ENCODE assay signal across 19 cellular contexts in the genomic region with DNA sequence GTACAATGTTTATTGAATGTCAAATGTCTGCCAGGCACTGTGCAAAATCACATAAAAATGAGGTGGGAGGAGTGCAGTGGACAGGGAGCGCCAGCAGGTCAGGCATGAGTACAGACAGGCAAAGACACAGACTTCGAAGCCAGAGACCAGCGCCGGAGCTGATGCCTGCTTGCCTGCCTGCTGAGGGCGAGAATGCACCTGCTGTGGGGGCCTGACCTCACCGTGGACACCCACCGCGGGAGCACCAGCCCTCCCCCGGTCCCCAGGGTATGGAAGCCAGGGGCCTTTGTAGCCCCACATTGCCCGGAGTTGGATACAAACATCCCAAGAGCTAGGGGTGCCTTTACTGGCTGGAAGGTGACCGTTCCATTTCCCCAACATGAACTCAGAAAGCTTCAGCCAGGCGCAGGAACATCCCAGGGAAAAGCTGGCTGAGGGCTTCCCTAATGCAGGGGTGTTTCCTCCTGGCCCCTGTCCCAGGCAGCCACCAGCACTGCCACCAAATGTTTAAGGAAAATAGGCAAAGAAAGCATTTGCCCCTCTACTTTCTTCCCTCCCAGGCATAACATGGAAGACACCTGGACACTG. TPM values are rescaled to one million over a fixed set of nuclear protein-coding genes. Genes with fewer than 3 reads are reported as not detected.
DNase-seq lines count a peak whose midpoint lies in the region; ATAC-seq and TF ChIP-seq lines count a peak whose summit lies in the region.
"Had no signal": no experiment of that assay in that cellular context is flagged by ENCODE, and none has a peak within 500 bp of the region (broad histone marks: within the 10 kb centered on the region; RNA-seq: fewer than 3 reads in every experiment).

No MANE protein-coding gene starts in this region.

- BruUV-seq in mammary epithelial cell (replicated peaks; lab: Mats Ljungman, UMichigan) (no TSS peak), MCF 10A (replicated peaks; lab: Mats Ljungman, UMichigan) (no TSS peak), Panc1 (replicated peaks; lab: Mats Ljungman, UMichigan) (no TSS peak)

- H3K79me2 ChIP-seq in mammary epithelial cell (ENCODE audit: insufficient read depth, low read length): no peaks in the 10 kb centered on the region

- H3K36me3 Mint-ChIP-seq in MCF 10A (ENCODE audit: insufficient read depth, unreplicated experiment): no peaks in the 10 kb centered on the region

- POLR2A ChIA-PET in MCF 10A (lab: Yijun Ruan, JAX) (interaction anchor here (1.4 kb wide), 1 partner anchor 102 kb away, joined by 4 read pairs; a partner anchor contains a TSS), Panc1 (lab: Charles Lee) (interaction anchor here (0.5 to 0.9 kb wide), 2 partner anchors 23 to 39 kb away, joined by 3 to 10 read pairs; no protein-coding TSS in a partner anchor)

- TF ChIP-seq POLR2A in stomach (IDR thresholded peaks at IDR 0.05): no peak

- H3K36me3 ChIP-seq in mammary epithelial cell (ENCODE audit: insufficient read depth, low read length): no peaks in the 10 kb centered on the region
- H3K36me3 ChIP-seq in Panc1 (ENCODE audit: control insufficient read depth, insufficient read depth, low read length): no peaks in the 10 kb centered on the region
- H3K36me3 ChIP-seq in stomach: no peaks in the 10 kb centered on the region

- TF ChIP-seq EP300 in stomach (IDR thresholded peaks at IDR 0.05): no peak

- H3K9me3 Mint-ChIP-seq in MCF 10A (ENCODE audit: unreplicated experiment): peaks cover 28% of the 10 kb centered on the region

- WGBS in mammary epithelial cell (ENCODE audit: low coverage, missing lambda C conversion rate): 3% methylated on average over 12 of the region's 12 CpGs
- 25 to 46% (median 34%) methylated on average over 3 to 12 of the region's 12 CpGs for WGBS in stomach, 5 donors

- H3K27ac ChIP-seq in mammary epithelial cell (ENCODE audit: insufficient read depth, low read depth, low read length): no peak overlapping the region
- no peak overlapping the region for H3K27ac ChIP-seq in Panc1 (ENCODE audit: low read length)
- no peak overlapping the region for H3K27ac ChIP-seq in stomach

- H3K4me3 ChIP-seq in mammary epithelial cell (replicated peaks in 1 of 3; ENCODE audit: insufficient read depth in 1 of 3, low read depth in 2 of 3, low read length in 3 of 3) (no peak overlapping the region), Panc1 (ENCODE audit: low read depth in 2 of 2, low read length in 2 of 2) (no peak overlapping the region), stomach (no peak overlapping the region)

- no peak overlapping the region for H2AFZ ChIP-seq in mammary epithelial cell (ENCODE audit: low read depth, low read length)

- DNase-seq in mammary epithelial cell (peak; percentile 34), MCF 10A (ENCODE audit: unreplicated experiment) (no peak), Panc1 (ENCODE audit: low read depth, low spot score) (no peak), mesenteric fat pad (ENCODE audit: low spot score) (peak; percentile 71), SW480 (ENCODE audit: low spot score) (no peak), stomach (no peak), C1 segment of cervical spinal cord (lab: John Stamatoyannopoulos, UW) (no peak), NCI-H2081 (lab: John Stamatoyannopoulos, UW) (no peak)
- DNase-seq: CD8-positive, alpha-beta memory T cell; Kasumi-1; NCI-H1092 treated with DMSO at 0.1 percent for 48 hours; NCI-H1694 treated with DMSO at 0.1 percent for 48 hours; NCI-H2107; NCI-H510A; NCI-H748 treated with DMSO at 0.1 percent for 48 hours; OCI-M1; RPMI8226; SIG-M5 had no signal

- no peak overlapping the region for H3K4me3 Mint-ChIP-seq in MCF 10A (ENCODE audit: unreplicated experiment)
- H3K4me3 Mint-ChIP-seq: CD8-positive, alpha-beta memory T cell had no signal

- H3K4me1 Mint-ChIP-seq in MCF 10A (ENCODE audit: insufficient read depth, unreplicated experiment): peaks cover 6% of the 10 kb centered on the region

- no peaks in the 10 kb centered on the region for H4K20me1 ChIP-seq in mammary epithelial cell (ENCODE audit: insufficient read depth, low read length)

- H3K4me1 ChIP-seq in mammary epithelial cell (ENCODE audit: insufficient read depth, low read length) (peaks cover 19% of the 10 kb centered on the region), Panc1 (ENCODE audit: control insufficient read depth, insufficient read depth, low read length) (no peaks in the 10 kb centered on the region), stomach (no peaks in the 10 kb centered on the region)

- dilution Hi-C loops in mammary epithelial cell (cut with HindIII; ENCODE audit: low sequenced_read_pairs): no loop called here

- H3K27me3 ChIP-seq in mammary epithelial cell (ENCODE audit: insufficient read depth, low read length) (no peaks in the 10 kb centered on the region), Panc1 (ENCODE audit: control insufficient read depth, insufficient read depth, low read length) (peaks cover 5% of the 10 kb centered on the region; the same call in 1 of the 2 replicates), stomach (peaks cover 6 to 87% (median 41%) of the 10 kb centered on the region in 3 donors)

- ATAC-seq in Panc1: peak; percentile 25; the same call in 1 of the 2 replicates

- in situ Hi-C loops in mammary epithelial cell (cut with MboI; ENCODE audit: low sequenced_read_pairs in 2 of 2) (no loop called here), Panc1 (cut with HindIII; ENCODE audit: low pct_unique_long_range_greater_than_20kb, low sequenced_read_pairs) (no loop called here)

- H3K9ac ChIP-seq in mammary epithelial cell (ENCODE audit: insufficient read depth, low read length): no peak overlapping the region

- H3K4me2 ChIP-seq in mammary epithelial cell (ENCODE audit: insufficient read depth, low read depth, low read length): peak overlapping the region; percentile 12

- CTCF ChIA-PET in mammary epithelial cell (lab: Charles Lee; ENCODE audit: low non-redundant PET): no interaction called here
- CTCF ChIA-PET in MCF 10A (lab: Yijun Ruan, JAX): interaction anchor here (0.7 to 1.2 kb wide), 2 partner anchors 101 to 102 kb away, joined by 3 to 6 read pairs; a partner anchor contains a TSS
- CTCF ChIA-PET in Panc1 (lab: Charles Lee): interaction anchor here (0.6 kb wide), 1 partner anchor 15 kb away, joined by 7 read pairs; no protein-coding TSS in a partner anchor

- TF ChIP-seq CTCF in mammary epithelial cell (conservative IDR thresholded peaks at IDR 0.05 in 1 of 2, IDR thresholded peaks at IDR 0.05 in 1 of 2; ENCODE audit: extremely low read depth in 1 of 2, insufficient read depth in 1 of 2, low read depth in 1 of 2, low read length in 2 of 2): no peak
- TF ChIP-seq CTCF in MCF 10A (IDR thresholded peaks at IDR 0.05; ENCODE audit: unreplicated experiment): no peak
- TF ChIP-seq CTCF in Panc1 (IDR thresholded peaks at IDR 0.05): no peak
- no peak for TF ChIP-seq CTCF in stomach (IDR thresholded peaks at IDR 0.05)

- peaks cover 90% of the 10 kb centered on the region for H3K27me3 Mint-ChIP-seq in MCF 10A (ENCODE audit: insufficient read depth, unreplicated experiment)

- intact Hi-C loops in mammary epithelial cell (cut with micrococcal nuclease) (no loop called here), MCF 10A (cut with micrococcal nuclease) (no loop called here), Panc1 (cut with micrococcal nuclease; ENCODE audit: unreplicated experiment) (no loop called here), stomach (cut with DNase I; ENCODE audit: low total_unique reads) (no loop called here)

- H3K27ac Mint-ChIP-seq in MCF 10A (ENCODE audit: low read depth, unreplicated experiment): no peak overlapping the region
- H3K27ac Mint-ChIP-seq: CD8-positive, alpha-beta memory T cell had no signal

- H3K9me3 ChIP-seq in mammary epithelial cell (replicated peaks; ENCODE audit: insufficient read depth, low read length) (peaks cover 3% of the 10 kb centered on the region), Panc1 (ENCODE audit: control insufficient read depth, insufficient read depth, low read depth, low read length) (peaks cover 7% of the 10 kb centered on the region; the same call in 1 of the 2 replicates), stomach (peaks cover 0 to 18% (median 17%) of the 10 kb centered on the region in 4 donors)

RNA-seq across cellular contexts. Expression of a gene that starts 17.9 kb away (rescaled TPM):
- total RNA-seq in mammary epithelial cell (10 to 100 TPM; 10.2 to 32.3 TPM), MCF 10A (2022) (1.9 and 2.0 TPM in 2 replicates), Panc1 (2021; ENCODE audit: unreplicated experiment) (18.0 TPM), mesenteric fat pad (1.5 TPM), stomach (under 1 TPM in 1 of 5 donors, not detected in 4; 0.72 TPM)
- polyA plus RNA-seq in mammary epithelial cell (8.2 TPM), stomach (1 to 10 TPM in 1 of 3 donors, under 1 TPM in 2; 0.19 to 1.1 (median 0.95) TPM)
- 5.4 TPM for polyA minus RNA-seq in mammary epithelial cell
- polyA plus RNA-seq in Panc1 (2012; ENCODE audit: insufficient read length): 8.0 TPM

RNA-seq across cellular contexts. Expression of a gene that starts 31.2 kb away (rescaled TPM):
- 100 to 1,000 TPM; 550 to 659 TPM for total RNA-seq in mammary epithelial cell
- polyA plus RNA-seq in mammary epithelial cell: 569 TPM
- 834 TPM for polyA minus RNA-seq in mammary epithelial cell
- 366 and 367 TPM in 2 replicates for total RNA-seq in MCF 10A (2022)
- 1,813 TPM for total RNA-seq in Panc1 (2021; ENCODE audit: unreplicated experiment)
- polyA plus RNA-seq in Panc1 (2012; ENCODE audit: insufficient read length): 2,493 TPM
- 940 TPM for total RNA-seq in mesenteric fat pad
- total RNA-seq in stomach: 100 to 1,000 TPM; 115 to 590 (median 210) TPM
- 100 to 1,000 TPM; 173 to 538 (median 529) TPM for polyA plus RNA-seq in stomach

RNA-seq across cellular contexts. Expression of a gene that starts 35.5 kb away (rescaled TPM):
- total RNA-seq in mammary epithelial cell (not detected), MCF 10A (2022) (not detected in 2 replicates), Panc1 (2021; ENCODE audit: unreplicated experiment) (not detected), mesenteric fat pad (not detected), stomach (not detected)
- polyA plus RNA-seq in mammary epithelial cell (not detected), stomach (not detected)
- polyA minus RNA-seq in mammary epithelial cell: not detected
- not detected for polyA plus RNA-seq in Panc1 (2012; ENCODE audit: insufficient read length)
- total RNA-seq: CD8-positive, alpha-beta memory T cell had no signal
- polyA plus RNA-seq: BJ; CD8-positive, alpha-beta memory T cell had no signal

Comparison
In these comparisons a context has a peak if more than half of its experiments do, and no peak if none do; other contexts are left out.
1. DNase-seq: peak in mammary epithelial cell (single experiment) and mesenteric fat pad (single experiment); none in MCF 10A (single experiment), Panc1 (single experiment), SW480 (single experiment), stomach (single experiment), C1 segment of cervical spinal cord (0 of 14) and NCI-H2081 (0 of 2).